Comparison of ENCODE assay signal across 1 cellular context in the genomic region with DNA sequence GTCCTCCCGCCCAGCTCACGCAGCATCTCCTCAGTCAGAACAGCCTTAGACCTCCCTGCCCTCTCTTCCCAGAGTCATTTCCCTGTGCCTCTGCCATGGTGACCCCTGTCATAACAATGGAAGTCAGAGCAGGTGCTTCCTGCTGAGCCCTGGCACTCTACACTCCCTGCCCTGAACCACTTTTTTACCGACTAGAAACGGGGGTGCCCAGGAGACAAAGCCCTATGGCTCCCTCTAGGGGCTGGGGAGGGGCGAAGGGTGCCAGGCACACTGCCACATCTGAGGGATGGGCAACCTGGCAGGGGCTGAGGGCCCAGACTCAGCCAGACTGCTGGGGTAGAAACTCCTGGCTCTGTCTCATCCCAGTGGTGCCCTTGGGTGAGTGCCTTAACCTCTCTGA.
TF ChIP-seq lines count a peak whose summit lies in the region.

No MANE protein-coding gene starts in this region.

TF ChIP-seq in GM23338, 12 proteins besides CTCF, POLR2A, EP300 and RAD21 (continued from another document):
- TF ChIP-seq ETS1 (IDR thresholded peaks at IDR 0.05) (no peak), REST (IDR thresholded peaks at IDR 0.05; ENCODE audit: unreplicated experiment) (no peak), CREB1 (CRISPR knock-in tag; IDR thresholded peaks at IDR 0.05; ENCODE audit: low read depth) (no peak), ZNF331 (CRISPR knock-in tag; IDR thresholded peaks at IDR 0.05; ENCODE audit: low read depth) (no peak), ZNF114 (CRISPR knock-in tag; IDR thresholded peaks at IDR 0.05) (no peak)
